28 cellular contexts compared by ENCODE assay signal in genomic region chr7:30707391-30708351, GRCh38. TPM values are rescaled to one million over a fixed set of nuclear protein-coding genes. Genes with fewer than 3 reads are reported as not detected.
DNase-seq lines count a peak whose midpoint lies in the region; ATAC-seq and TF ChIP-seq lines count a peak whose summit lies in the region.
"Had no signal": no experiment of that assay in that cellular context is flagged by ENCODE, and none has a peak within 500 bp of the region (broad histone marks: within the 10 kb centered on the region; RNA-seq: fewer than 3 reads in every experiment).

No MANE protein-coding gene starts in this region.

- POLR2A ChIA-PET in WTC11 (lab: Charles Lee) = no interaction called here
- POLR2A ChIA-PET in CD8-positive, alpha-beta memory T cell (lab: Charles Lee) = interaction anchor here (0.7 kb wide), 1 partner anchor 15 kb away, joined by 3 read pairs; no protein-coding TSS in a partner anchor

- H3K9me3 ChIP-seq in cardiac muscle cell (ENCODE audit: low read depth) = no peaks in the 10 kb centered on the region
- H3K9me3 ChIP-seq in CD8-positive, alpha-beta memory T cell (ENCODE audit: low read length) = no peaks in the 10 kb centered on the region
- H3K9me3 ChIP-seq in effector memory CD4-positive, alpha-beta T cell (ENCODE audit: control insufficient read depth, low read length) = no peaks in the 10 kb centered on the region
- H3K9me3 ChIP-seq: A549, BE2C, esophagus squamous epithelium, pancreas, sigmoid colon had no signal

- H3K4me3 Mint-ChIP-seq in WTC11 (no peak overlapping the region), neural crest cell (no peak overlapping the region)
- no peak overlapping the region for H3K4me3 Mint-ChIP-seq in stimulated activated effector memory CD8-positive, alpha-beta T cell treated with anti-CD3 and anti-CD28 coated beads, Interleukin-12 subunit alpha, Interleukin-12 subunit beta, amount 100 ng/mL, for 72 hours
- H3K4me3 Mint-ChIP-seq in CD8-positive, alpha-beta memory T cell = no peak overlapping the region
- H3K4me3 Mint-ChIP-seq: brain; memory B cell; naive thymus-derived CD4-positive, alpha-beta T cell; T-cell had no signal

- H3K27ac ChIP-seq in cardiac muscle cell = peak overlapping the region; percentile 62
- H3K27ac ChIP-seq in CD8-positive, alpha-beta memory T cell (ENCODE audit: low read depth, low read length) = no peak overlapping the region
- no peak overlapping the region for H3K27ac ChIP-seq in effector memory CD4-positive, alpha-beta T cell (ENCODE audit: insufficient read depth, low read length, poor library complexity, severe bottlenecking)
- H3K27ac ChIP-seq: A549, KMS-11, pancreas had no signal

- CTCF ChIA-PET in WTC11 (lab: Charles Lee) = interaction anchor here (1.7 kb wide), 1 partner anchor 25 kb away, joined by 4 read pairs; the partner anchor contains the start of gene CRHR2
- CTCF ChIA-PET in CD8-positive, alpha-beta memory T cell (lab: Charles Lee) = interaction anchor here (1.1 to 11.0 kb wide), 3 partner anchors 24 to 33 kb away, joined by 3 to 89 read pairs (median 15); no protein-coding TSS in a partner anchor

- H3K36me3 Mint-ChIP-seq in WTC11 (no peaks in the 10 kb centered on the region), neural crest cell (ENCODE audit: low read depth) (no peaks in the 10 kb centered on the region)
- H3K36me3 Mint-ChIP-seq in stimulated activated effector memory CD8-positive, alpha-beta T cell treated with anti-CD3 and anti-CD28 coated beads, Interleukin-12 subunit alpha, Interleukin-12 subunit beta, amount 100 ng/mL, for 72 hours = no peaks in the 10 kb centered on the region
- no peaks in the 10 kb centered on the region for H3K36me3 Mint-ChIP-seq in CD8-positive, alpha-beta memory T cell
- H3K36me3 Mint-ChIP-seq: brain, memory B cell, T-cell had no signal

- ATAC-seq in WTC11 = no peak
- ATAC-seq in stimulated activated effector memory CD8-positive, alpha-beta T cell treated with anti-CD3 and anti-CD28 coated beads, Interleukin-12 subunit alpha, Interleukin-12 subunit beta, amount 100 ng/mL, for 72 hours = no peak
- ATAC-seq: A549; naive thymus-derived CD4-positive, alpha-beta T cell; T-cell had no signal

- no peak overlapping the region for H3K4me3 ChIP-seq in cardiac muscle cell
- no peak overlapping the region for H3K4me3 ChIP-seq in CD8-positive, alpha-beta memory T cell (ENCODE audit: low read length)
- no peak overlapping the region for H3K4me3 ChIP-seq in effector memory CD4-positive, alpha-beta T cell (ENCODE audit: insufficient read depth, low read depth, low read length, poor library complexity, severe bottlenecking)
- H3K4me3 ChIP-seq: A549, coronary artery, esophagus squamous epithelium, pancreas, sigmoid colon had no signal

- TF ChIP-seq CTCF in WTC11 (IDR thresholded peaks at IDR 0.05) (no peak), cardiac muscle cell (IDR thresholded peaks at IDR 0.05; ENCODE audit: low read depth, low read length) (no peak), neural crest cell (conservative IDR thresholded peaks at IDR 0.05) (no peak)

- H3K36me3 ChIP-seq in cardiac muscle cell = no peaks in the 10 kb centered on the region
- no peaks in the 10 kb centered on the region for H3K36me3 ChIP-seq in CD8-positive, alpha-beta memory T cell (ENCODE audit: insufficient read depth, low read length)
- H3K36me3 ChIP-seq in effector memory CD4-positive, alpha-beta T cell (ENCODE audit: control insufficient read depth, insufficient read depth, low read length) = no peaks in the 10 kb centered on the region
- H3K36me3 ChIP-seq: BE2C, esophagus squamous epithelium, pancreas, sigmoid colon had no signal

- H3K9me3 Mint-ChIP-seq in WTC11 (no peaks in the 10 kb centered on the region), neural crest cell (no peaks in the 10 kb centered on the region)
- H3K9me3 Mint-ChIP-seq in stimulated activated effector memory CD8-positive, alpha-beta T cell treated with anti-CD3 and anti-CD28 coated beads, Interleukin-12 subunit alpha, Interleukin-12 subunit beta, amount 100 ng/mL, for 72 hours = no peaks in the 10 kb centered on the region
- peaks cover 0 to 2% (median 0%) of the 10 kb centered on the region in 5 donors for H3K9me3 Mint-ChIP-seq in CD8-positive, alpha-beta memory T cell
- H3K9me3 Mint-ChIP-seq: brain, T-cell had no signal

- no peak for DNase-seq in WTC11 (ENCODE audit: low spot score)
- DNase-seq in cardiac muscle cell (ENCODE audit: low read depth in 1 of 2, low spot score in 1 of 2) = peak in 1 of 2 donors; percentile 62
- DNase-seq in neural crest cell (ENCODE audit: low read depth, low spot score) = no peak
- DNase-seq in stimulated activated effector memory CD8-positive, alpha-beta T cell treated with anti-CD3 and anti-CD28 coated beads, Interleukin-12 subunit alpha, Interleukin-12 subunit beta, amount 100 ng/mL, for 72 hours (ENCODE audit: low spot score in 2 of 2) = no peak
- DNase-seq in HUDEP-2 (lab: John Stamatoyannopoulos, UW; ENCODE audit: unreplicated experiment in 76 of 76) = no peak
- DNase-seq in CD8-positive, alpha-beta memory T cell = no peak
- DNase-seq in DMS53 (lab: John Stamatoyannopoulos, UW) = no peak
- DNase-seq in effector memory CD4-positive, alpha-beta T cell = no peak
- DNase-seq: activated CD4-positive, CD25-positive, alpha-beta regulatory T cell treated with anti-CD3 and anti-CD28 coated beads, Interleukin-2, amount 50 U/mL, for 72 hours; activated gamma-delta T cell treated with Interleukin-2 at 50 U/mL for 16 hours; BE2C; esophagus squamous epithelium; glutamatergic neuron; MV-4-11; naive thymus-derived CD4-positive, alpha-beta T cell; NCI-H1694; NCI-H524; SIG-M5; sigmoid colon; T-cell had no signal

- H3K27me3 Mint-ChIP-seq in WTC11 (ENCODE audit: low read depth) (no peaks in the 10 kb centered on the region), neural crest cell (ENCODE audit: low read depth) (peaks cover 6% of the 10 kb centered on the region)
- H3K27me3 Mint-ChIP-seq in CD8-positive, alpha-beta memory T cell = peaks cover 0 to 2% of the 10 kb centered on the region in 2 donors
- H3K27me3 Mint-ChIP-seq: brain had no signal

- peak overlapping the region; percentile 27; the same call in 1 of the 2 replicates for H3K27ac Mint-ChIP-seq in WTC11
- peak overlapping the region; percentile 43 for H3K27ac Mint-ChIP-seq in neural crest cell (ENCODE audit: unreplicated experiment)
- H3K27ac Mint-ChIP-seq in stimulated activated effector memory CD8-positive, alpha-beta T cell treated with anti-CD3 and anti-CD28 coated beads, Interleukin-12 subunit alpha, Interleukin-12 subunit beta, amount 100 ng/mL, for 72 hours = peak overlapping the region; percentile 4
- peak overlapping the region in 1 of 8 donors; percentile 48 for H3K27ac Mint-ChIP-seq in CD8-positive, alpha-beta memory T cell
- H3K27ac Mint-ChIP-seq: brain, memory B cell had no signal

- no peaks in the 10 kb centered on the region for H3K27me3 ChIP-seq in cardiac muscle cell
- no peaks in the 10 kb centered on the region for H3K27me3 ChIP-seq in CD8-positive, alpha-beta memory T cell (ENCODE audit: insufficient read depth, low read length, poor library complexity, severe bottlenecking)
- no peaks in the 10 kb centered on the region for H3K27me3 ChIP-seq in effector memory CD4-positive, alpha-beta T cell (replicated peaks; ENCODE audit: control insufficient read depth, insufficient read depth, low read length, poor library complexity, severe bottlenecking)
- H3K27me3 ChIP-seq: BE2C, pancreas, sigmoid colon had no signal

- H3K4me1 Mint-ChIP-seq in WTC11 (peaks cover 7% of the 10 kb centered on the region; the same call in 1 of the 2 replicates), neural crest cell (peaks cover 3% of the 10 kb centered on the region)
- no peaks in the 10 kb centered on the region for H3K4me1 Mint-ChIP-seq in stimulated activated effector memory CD8-positive, alpha-beta T cell treated with anti-CD3 and anti-CD28 coated beads, Interleukin-12 subunit alpha, Interleukin-12 subunit beta, amount 100 ng/mL, for 72 hours
- H3K4me1 Mint-ChIP-seq in CD8-positive, alpha-beta memory T cell = no peaks in the 10 kb centered on the region
- H3K4me1 Mint-ChIP-seq: memory B cell had no signal

- H3K4me1 ChIP-seq in cardiac muscle cell (ENCODE audit: low read depth) = peaks cover 22% of the 10 kb centered on the region
- H3K4me1 ChIP-seq in CD8-positive, alpha-beta memory T cell (ENCODE audit: insufficient read depth, low read length) = no peaks in the 10 kb centered on the region
- no peaks in the 10 kb centered on the region for H3K4me1 ChIP-seq in effector memory CD4-positive, alpha-beta T cell (ENCODE audit: control insufficient read depth, insufficient read depth, low read length, poor library complexity, severe bottlenecking)
- H3K4me1 ChIP-seq: A549, pancreas, sigmoid colon had no signal

TF ChIP-seq in WTC11, 78 proteins besides CTCF, POLR2A, EP300 and RAD21:
- TF ChIP-seq ZNF416 (CRISPR knock-in tag; IDR thresholded peaks at IDR 0.05) (no peak), MXD4 (CRISPR knock-in tag; IDR thresholded peaks at IDR 0.05; ENCODE audit: borderline replicate concordance) (no peak), PRRX2 (CRISPR knock-in tag; IDR thresholded peaks at IDR 0.05) (no peak), HMGA2 (CRISPR knock-in tag; IDR thresholded peaks at IDR 0.05) (no peak), JAZF1 (CRISPR knock-in tag; IDR thresholded peaks at IDR 0.05) (no peak), ZNF263 (CRISPR knock-in tag; IDR thresholded peaks at IDR 0.05; ENCODE audit: low read depth) (no peak), CREM (CRISPR knock-in tag; IDR thresholded peaks at IDR 0.05) (no peak)
- TF ChIP-seq, protein P1, sequence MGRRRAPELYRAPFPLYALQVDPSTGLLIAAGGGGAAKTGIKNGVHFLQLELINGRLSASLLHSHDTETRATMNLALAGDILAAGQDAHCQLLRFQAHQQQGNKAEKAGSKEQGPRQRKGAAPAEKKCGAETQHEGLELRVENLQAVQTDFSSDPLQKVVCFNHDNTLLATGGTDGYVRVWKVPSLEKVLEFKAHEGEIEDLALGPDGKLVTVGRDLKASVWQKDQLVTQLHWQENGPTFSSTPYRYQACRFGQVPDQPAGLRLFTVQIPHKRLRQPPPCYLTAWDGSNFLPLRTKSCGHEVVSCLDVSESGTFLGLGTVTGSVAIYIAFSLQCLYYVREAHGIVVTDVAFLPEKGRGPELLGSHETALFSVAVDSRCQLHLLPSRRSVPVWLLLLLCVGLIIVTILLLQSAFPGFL (CRISPR knock-in tag; IDR thresholded peaks at IDR 0.05; ENCODE audit: borderline replicate concordance) = no peak
TF ChIP-seq in WTC11: peak in this region for 0.

RNA-seq across cellular contexts. Expression of gene CRHR2, which starts 25.4 kb away (rescaled TPM):
- total RNA-seq in WTC11 (2021) = 0.09 to 0.25 TPM (median 0.22 TPM) in 3 replicates
- 0.77 and 0.92 TPM in 2 replicates for total RNA-seq in cardiac muscle cell
- polyA plus RNA-seq in cardiac muscle cell = 0.39 and 0.42 TPM in 2 replicates
- 0.18 TPM in 1 of 2 replicates, not detected in the other for total RNA-seq in neural crest cell
- total RNA-seq in CD8-positive, alpha-beta memory T cell = not detected
- not detected for polyA plus RNA-seq in CD8-positive, alpha-beta memory T cell
- total RNA-seq: H4; HT1080; naive thymus-derived CD4-positive, alpha-beta T cell; sigmoid colon had no signal
- polyA plus RNA-seq: A549; naive thymus-derived CD4-positive, alpha-beta T cell had no signal

RNA-seq across cellular contexts. Expression of gene INMT, which starts 44.3 kb away (rescaled TPM):
- total RNA-seq in WTC11 (2021) = 3.5 to 5.6 TPM (median 4.4 TPM) in 3 replicates
- 2.6 and 4.9 TPM in 2 replicates for total RNA-seq in cardiac muscle cell
- 0.98 and 2.2 TPM in 2 replicates for polyA plus RNA-seq in cardiac muscle cell
- total RNA-seq in neural crest cell = 0.34 and 0.77 TPM in 2 replicates
- total RNA-seq in CD8-positive, alpha-beta memory T cell = under 1 TPM in 1 of 2 experiments, not detected in 1; 0.18 TPM
- 0.08 TPM for polyA plus RNA-seq in CD8-positive, alpha-beta memory T cell
- total RNA-seq: HT1080 had no signal
- polyA plus RNA-seq: A549 had no signal
